Comparison of ENCODE assay signal across 21 cellular contexts in the genomic region with DNA sequence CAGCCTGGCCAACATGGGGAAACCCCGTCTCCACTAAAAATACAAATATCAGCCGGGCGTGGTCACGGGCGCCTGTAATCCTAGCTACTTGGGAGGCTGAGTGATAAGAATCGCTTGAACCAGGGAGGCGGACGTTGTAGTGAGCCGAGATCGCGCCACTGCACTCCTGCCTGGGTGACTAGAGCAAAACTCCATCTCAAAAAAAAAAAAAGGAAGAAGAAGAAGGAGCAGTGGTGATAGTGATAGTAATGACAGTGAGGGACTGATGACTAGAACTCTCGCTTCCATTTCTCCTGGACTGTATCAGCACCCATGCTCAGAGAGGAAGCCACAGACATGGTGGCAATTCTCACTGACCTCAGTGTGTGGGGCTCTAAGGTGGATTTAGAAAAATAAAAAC.
"Had no signal": no experiment of that assay in that cellular context is flagged by ENCODE, and none has a peak within 500 bp of the region (broad histone marks: within the 10 kb centered on the region; RNA-seq: fewer than 3 reads in every experiment).

No MANE protein-coding gene starts in this region.

- ATAC-seq: body of pancreas, natural killer cell, pancreas, right cardiac atrium had no signal

- H3K9me3 ChIP-seq: body of pancreas, left ventricle myocardium inferior, pancreas, tibial artery had no signal

- H3K9me3 Mint-ChIP-seq: activated CD4-positive, alpha-beta memory T cell treated with anti-CD3 and anti-CD28 coated beads, Interleukin-2, amount 10 ng/mL, durations not matched to agents 7 days and 5 days; activated CD4-positive, alpha-beta T cell treated with anti-CD3 and anti-CD28 coated beads, Interleukin-2, amount 10 ng/mL, durations not matched to agents 24 days and 14 days; activated naive CD4-positive, alpha-beta T cell treated with anti-CD3 and anti-CD28 coated beads, Interleukin-2, amount 50 U/mL, for 24 hours; natural killer cell; stimulated activated naive CD8-positive, alpha-beta T cell treated with anti-CD3 and anti-CD28 coated beads, Interleukin-15, Interleukin-2, amounts not matched to agents 100 ng/mL and 50 ng/mL, for 24 hours had no signal

- H3K4me3 Mint-ChIP-seq: activated CD4-positive, alpha-beta memory T cell treated with anti-CD3 and anti-CD28 coated beads, Interleukin-2, amount 10 ng/mL, durations not matched to agents 7 days and 5 days; activated CD4-positive, alpha-beta T cell treated with anti-CD3 and anti-CD28 coated beads, Interleukin-2, amount 10 ng/mL, durations not matched to agents 24 days and 14 days; activated naive CD4-positive, alpha-beta T cell treated with anti-CD3 and anti-CD28 coated beads, Interleukin-2, amount 50 U/mL, for 24 hours; natural killer cell; stimulated activated naive CD8-positive, alpha-beta T cell treated with anti-CD3 and anti-CD28 coated beads, Interleukin-15, Interleukin-2, amounts not matched to agents 100 ng/mL and 50 ng/mL, for 24 hours had no signal

- H3K4me3 ChIP-seq: body of pancreas, cardiac muscle cell, left ventricle myocardium inferior, pancreas, tibial artery had no signal

- H3K27me3 ChIP-seq: body of pancreas, cardiac muscle cell, pancreas, tibial artery had no signal

- H3K36me3 Mint-ChIP-seq: activated naive CD4-positive, alpha-beta T cell treated with anti-CD3 and anti-CD28 coated beads, Interleukin-2, amount 50 U/mL, for 24 hours; natural killer cell had no signal

- H3K4me1 Mint-ChIP-seq: activated CD4-positive, alpha-beta memory T cell treated with anti-CD3 and anti-CD28 coated beads, Interleukin-2, amount 10 ng/mL, durations not matched to agents 7 days and 5 days; activated CD4-positive, alpha-beta T cell treated with anti-CD3 and anti-CD28 coated beads, Interleukin-2, amount 10 ng/mL, durations not matched to agents 24 days and 14 days; activated naive CD4-positive, alpha-beta T cell treated with anti-CD3 and anti-CD28 coated beads, Interleukin-2, amount 50 U/mL, for 24 hours; natural killer cell had no signal

- DNase-seq: activated CD4-positive, alpha-beta memory T cell treated with anti-CD3 and anti-CD28 coated beads, Interleukin-2, amount 10 ng/mL, durations not matched to agents 7 days and 5 days; activated CD4-positive, alpha-beta T cell treated with anti-CD3 and anti-CD28 coated beads, Interleukin-2, amount 10 ng/mL, durations not matched to agents 24 days and 14 days; activated gamma-delta T cell; anterior cingulate cortex; body of pancreas; effector CD4-positive, alpha-beta T cell; erythroblast; foreskin melanocyte; hypothalamus; left ventricle myocardium inferior; midbrain; natural killer cell; pancreas; right cardiac atrium; stimulated activated CD4-positive, alpha-beta T cell treated with anti-CD3 and anti-CD28 coated beads, Interleukin-4, amount 100 ng/mL, for 24 hours; substantia nigra; T-helper 9 cell; tibial artery had no signal

- H3K36me3 ChIP-seq: cardiac muscle cell, left ventricle myocardium inferior, pancreas, tibial artery had no signal

- H3K27ac ChIP-seq: cardiac muscle cell, left ventricle myocardium inferior, pancreas, tibial artery had no signal

- H3K27ac Mint-ChIP-seq: activated CD4-positive, alpha-beta memory T cell treated with anti-CD3 and anti-CD28 coated beads, Interleukin-2, amount 10 ng/mL, durations not matched to agents 7 days and 5 days; activated CD4-positive, alpha-beta T cell treated with anti-CD3 and anti-CD28 coated beads, Interleukin-2, amount 10 ng/mL, durations not matched to agents 24 days and 14 days; activated naive CD4-positive, alpha-beta T cell treated with anti-CD3 and anti-CD28 coated beads, Interleukin-2, amount 50 U/mL, for 24 hours; natural killer cell; stimulated activated naive CD8-positive, alpha-beta T cell treated with anti-CD3 and anti-CD28 coated beads, Interleukin-15, Interleukin-2, amounts not matched to agents 100 ng/mL and 50 ng/mL, for 24 hours had no signal

- H3K27me3 Mint-ChIP-seq: activated naive CD4-positive, alpha-beta T cell treated with anti-CD3 and anti-CD28 coated beads, Interleukin-2, amount 50 U/mL, for 24 hours; stimulated activated naive CD8-positive, alpha-beta T cell treated with anti-CD3 and anti-CD28 coated beads, Interleukin-15, Interleukin-2, amounts not matched to agents 100 ng/mL and 50 ng/mL, for 24 hours had no signal
